ENCODE assay signal across 8 cellular contexts in the genomic region with DNA sequence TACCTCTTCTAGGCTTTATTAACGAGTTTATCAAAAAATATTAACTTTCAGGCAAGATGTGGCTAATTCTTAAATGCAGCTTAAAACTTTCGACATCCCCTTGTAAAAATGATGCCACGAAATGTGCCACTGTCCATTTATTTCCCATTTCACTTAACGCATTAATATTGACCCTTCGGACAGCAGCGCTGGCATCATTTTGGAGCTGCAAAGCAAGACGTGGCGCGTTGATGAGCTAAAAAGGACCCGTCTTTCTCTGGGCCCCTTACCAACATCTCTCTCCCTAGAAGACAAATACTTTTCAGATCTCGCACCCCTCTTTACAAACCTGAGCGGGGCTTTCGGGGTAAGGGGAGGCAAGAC.
DNase-seq lines count a peak whose midpoint lies in the region; ATAC-seq and TF ChIP-seq lines count a peak whose summit lies in the region.

No MANE protein-coding gene starts in this region.

- CTCF ChIA-PET in MCF 10A (lab: Yijun Ruan, JAX) = interaction anchor here (0.6 to 6.5 kb wide), 28 partner anchors 11 to 753 kb away, joined by 3 to 98 read pairs (median 6); a partner anchor contains a TSS

- no peaks in the 10 kb centered on the region for H3K36me3 Mint-ChIP-seq in H9 (ENCODE audit: insufficient read depth in 1 of 3, low read depth in 3 of 3)
- no peaks in the 10 kb centered on the region for H3K36me3 Mint-ChIP-seq in MCF 10A (ENCODE audit: insufficient read depth, unreplicated experiment)

- H3K9me3 ChIP-seq in H9 (ENCODE audit: control insufficient read depth, low read depth, low read length) = no peaks in the 10 kb centered on the region
- no peaks in the 10 kb centered on the region for H3K9me3 ChIP-seq in mucosa of rectum (ENCODE audit: control insufficient read depth in 2 of 2, low read length in 2 of 2)

- no peak for TF ChIP-seq CTCF in H9 (conservative IDR thresholded peaks at IDR 0.05)
- TF ChIP-seq CTCF in MCF 10A (IDR thresholded peaks at IDR 0.05; ENCODE audit: unreplicated experiment) = no peak
- no peak for TF ChIP-seq CTCF in foreskin keratinocyte (conservative IDR thresholded peaks at IDR 0.05)

- H3K14ac ChIP-seq in H9 (ENCODE audit: insufficient read depth, low read length) = no peak overlapping the region

- H2AFZ ChIP-seq in ACC112 (ENCODE audit: low read length, unreplicated experiment) (peak overlapping the region; percentile 89), H9 (ENCODE audit: low read length) (no peak overlapping the region)

- no peak overlapping the region for H3K23ac ChIP-seq in H9 (ENCODE audit: insufficient read length, low read depth, low read length)

- no peak overlapping the region for H4K91ac ChIP-seq in H9 (ENCODE audit: insufficient read length, low read depth, low read length)

- H2AK5ac ChIP-seq in H9 (ENCODE audit: insufficient read length, low read length) = no peak overlapping the region

- peaks cover 7% of the 10 kb centered on the region for H3K23me2 ChIP-seq in H9 (ENCODE audit: insufficient read length, low read depth, low read length, poor library complexity, severe bottlenecking)

- H3K27me3 Mint-ChIP-seq in H9 (ENCODE audit: low read depth) = peaks cover 88% of the 10 kb centered on the region
- no peaks in the 10 kb centered on the region for H3K27me3 Mint-ChIP-seq in MCF 10A (ENCODE audit: insufficient read depth, unreplicated experiment)

- H3K36me3 ChIP-seq in ACC112 (ENCODE audit: insufficient read depth, low read length) (peaks cover 6% of the 10 kb centered on the region), mucosa of rectum (ENCODE audit: control insufficient read depth in 2 of 2, insufficient read depth in 2 of 2, low read length in 2 of 2) (no peaks in the 10 kb centered on the region)

- H3K79me2 ChIP-seq in ACC112 (ENCODE audit: control insufficient read depth, insufficient read depth, low read length, unreplicated experiment) (peaks cover 26% of the 10 kb centered on the region), H9 (ENCODE audit: insufficient read depth, low read length) (no peaks in the 10 kb centered on the region)

- H4K20me1 ChIP-seq in H9 (ENCODE audit: control insufficient read depth, insufficient read depth, insufficient read length) = no peaks in the 10 kb centered on the region

- H3K27ac Mint-ChIP-seq in H9 = no peak overlapping the region
- peak overlapping the region; percentile 77 for H3K27ac Mint-ChIP-seq in MCF 10A (ENCODE audit: low read depth, unreplicated experiment)

- no peak overlapping the region for H2BK20ac ChIP-seq in H9 (ENCODE audit: low read depth, low read length, poor library complexity, severe bottlenecking)

- no peak overlapping the region for H3K56ac ChIP-seq in H9 (ENCODE audit: insufficient read length, low read depth, low read length)

- TSS peak; percentile 68 for BruUV-seq in MCF 10A (replicated peaks; lab: Mats Ljungman, UMichigan)

- no peak overlapping the region for H2BK120ac ChIP-seq in H9 (ENCODE audit: low read depth, low read length, poor library complexity, severe bottlenecking)

- H2BK12ac ChIP-seq in H9 (ENCODE audit: insufficient read length, low read depth, low read length) = no peak overlapping the region

- H3K4ac ChIP-seq in H9 (ENCODE audit: low read depth, low read length) = no peak overlapping the region

- H3K9me3 Mint-ChIP-seq in H9 (no peaks in the 10 kb centered on the region), MCF 10A (ENCODE audit: unreplicated experiment) (no peaks in the 10 kb centered on the region)

- peak overlapping the region; percentile 54 for H3K4me2 ChIP-seq in H9 (ENCODE audit: insufficient read depth, insufficient read length, low read length)

- H2BK15ac ChIP-seq in H9 (ENCODE audit: low read depth, low read length) = no peak overlapping the region

- peak overlapping the region; percentile 70 for H3K27ac ChIP-seq in ACC112 (ENCODE audit: low read depth, low read length)
- H3K27ac ChIP-seq in H9 (ENCODE audit: insufficient read length, low read depth, low read length) = no peak overlapping the region
- H3K27ac ChIP-seq in mucosa of rectum (ENCODE audit: low read depth in 2 of 2, low read length in 2 of 2) = peak overlapping the region; percentile 54 to 70
- H3K27ac ChIP-seq in foreskin keratinocyte = no peak overlapping the region

- H3K79me1 ChIP-seq in H9 (ENCODE audit: insufficient read depth, low read depth, low read length, poor library complexity, severe bottlenecking) = no peaks in the 10 kb centered on the region

- H3K4me3 ChIP-seq in ACC112 (ENCODE audit: low read depth, low read length) = peak overlapping the region; percentile 84
- H3K4me3 ChIP-seq in mucosa of rectum (ENCODE audit: low read length in 2 of 2) = peak overlapping the region; percentile 62 to 70

- ATAC-seq in GM21528 (IDR thresholded peaks at IDR 0.05; ENCODE audit: low FRiP score, unreplicated experiment) (no peak), foreskin keratinocyte (no peak), HG03095 (IDR thresholded peaks at IDR 0.05; ENCODE audit: unreplicated experiment) (no peak)

- H4K5ac ChIP-seq in H9 (ENCODE audit: insufficient read length, low read depth, low read length) = no peak overlapping the region

- H3K4me3 Mint-ChIP-seq in H9 (peak overlapping the region; percentile 59 to 79), MCF 10A (ENCODE audit: unreplicated experiment) (peak overlapping the region; percentile 74)

- POLR2A ChIA-PET in MCF 10A (lab: Yijun Ruan, JAX) = interaction anchor here (0.6 to 1.8 kb wide), 14 partner anchors 8 to 526 kb away, joined by 3 to 6 read pairs (median 3); a partner anchor contains a TSS

- no peak overlapping the region for H3T11ph ChIP-seq in H9 (ENCODE audit: low read length)

- H3K4me1 ChIP-seq in ACC112 (ENCODE audit: control insufficient read depth, insufficient read depth, low read length, unreplicated experiment) = peaks cover 35% of the 10 kb centered on the region
- H3K4me1 ChIP-seq in H9 (ENCODE audit: insufficient read depth, low read length) = no peaks in the 10 kb centered on the region
- no peaks in the 10 kb centered on the region for H3K4me1 ChIP-seq in mucosa of rectum (ENCODE audit: control insufficient read depth in 2 of 2, insufficient read depth in 2 of 2, low read length in 2 of 2)
- peaks cover 27% of the 10 kb centered on the region for H3K4me1 ChIP-seq in foreskin keratinocyte

- DNase-seq in H9 = no peak
- no peak for DNase-seq in MCF 10A (ENCODE audit: unreplicated experiment)
- no peak for DNase-seq in foreskin keratinocyte
- DNase-seq in activated effector memory CD4-positive, alpha-beta T cell treated with Interleukin-2 at 50 U/mL for 16 hours = no peak

- no peak overlapping the region for H2BK5ac ChIP-seq in H9 (ENCODE audit: insufficient read length, low read length)

- H3K27me3 ChIP-seq in ACC112 (ENCODE audit: insufficient read depth, low read length) (no peaks in the 10 kb centered on the region), H9 (ENCODE audit: insufficient read depth, low read length) (peaks cover 9% of the 10 kb centered on the region; the same call in 1 of the 2 replicates), mucosa of rectum (ENCODE audit: control insufficient read depth in 2 of 2, insufficient read depth in 2 of 2, low read length in 2 of 2) (peaks cover 11 to 15% of the 10 kb centered on the region in 2 donors), foreskin keratinocyte (no peaks in the 10 kb centered on the region)

- intact Hi-C loops in MCF 10A (cut with micrococcal nuclease) = loop anchor here (10.0 kb wide), 1 partner anchor 372 kb away; a partner anchor contains a TSS

- WGBS in H9 (ENCODE audit: extremely low coverage, insufficient read length, low lambda C conversion rate) = no CpG with 5 or more reads among the region's 13 CpGs

- H3K18ac ChIP-seq in H9 (ENCODE audit: insufficient read length, low read depth, low read length) = no peak overlapping the region

- no peak overlapping the region for H4K8ac ChIP-seq in H9 (replicated peaks; ENCODE audit: insufficient read length, low read depth, low read length)

- H3K4me1 Mint-ChIP-seq in H9 (peaks cover 5% of the 10 kb centered on the region in 2 experiments; a peak in 1 of 4 replicates), MCF 10A (ENCODE audit: insufficient read depth, unreplicated experiment) (peaks cover 5% of the 10 kb centered on the region)

- H3K9ac ChIP-seq in H9 (ENCODE audit: extremely low read depth, insufficient read length, low read length) (no peak overlapping the region), mucosa of rectum (ENCODE audit: low read depth in 1 of 2, low read length in 2 of 2) (peak overlapping the region; percentile 1 to 65)

Comparison
In these comparisons a context has a peak if more than half of its experiments do, and no peak if none do; other contexts are left out.
1. H3K27ac ChIP-seq: peak in ACC112 (single experiment) and mucosa of rectum (2 of 2); none in H9 (single experiment) and foreskin keratinocyte (single experiment).